ENCODE assay signal across 22 cellular contexts in the genomic region with DNA sequence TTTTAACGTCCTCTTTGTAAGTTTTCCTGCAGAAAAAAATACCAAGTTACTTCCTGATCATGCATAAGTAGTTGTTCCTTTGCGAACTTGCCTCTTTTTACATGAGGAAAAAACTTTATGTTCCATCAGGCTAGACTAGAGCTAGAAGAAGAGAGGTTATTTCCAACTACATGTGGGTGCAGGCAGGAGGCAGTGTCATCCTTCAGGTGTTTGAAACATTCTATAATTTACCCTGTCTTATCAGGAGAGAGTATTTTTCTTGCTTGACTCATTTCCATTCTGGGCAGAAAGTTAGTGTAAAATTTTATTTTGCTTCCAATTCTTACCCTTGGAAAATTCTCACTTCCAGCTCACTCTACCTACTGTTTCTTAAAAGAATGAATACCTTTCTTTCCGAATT. TPM values are rescaled to one million over a fixed set of nuclear protein-coding genes. Genes with fewer than 3 reads are reported as not detected.
A peak's percentile ranks its signal among the peaks of the same experiment; 100 is the strongest.
DNase-seq lines count a peak whose midpoint lies in the region; ATAC-seq and TF ChIP-seq lines count a peak whose summit lies in the region.
"Had no signal": no experiment of that assay in that cellular context is flagged by ENCODE, and none has a peak within 500 bp of the region (broad histone marks: within the 10 kb centered on the region; RNA-seq: fewer than 3 reads in every experiment).

No MANE protein-coding gene starts in this region.

- no peaks in the 10 kb centered on the region for H3K36me3 Mint-ChIP-seq in Caco-2 (ENCODE audit: insufficient read depth, unreplicated experiment)
- H3K36me3 Mint-ChIP-seq: naive thymus-derived CD8-positive, alpha-beta T cell had no signal

- no peaks in the 10 kb centered on the region for H3K27me3 Mint-ChIP-seq in Caco-2 (ENCODE audit: insufficient read depth, unreplicated experiment)
- H3K27me3 Mint-ChIP-seq: activated CD4-positive, alpha-beta T cell treated with anti-CD3 and anti-CD28 coated beads, Interleukin-2, amount 10 ng/mL, durations not matched to agents 24 days and 14 days; CD4-positive, alpha-beta T cell had no signal

- no peak overlapping the region for H3K27ac Mint-ChIP-seq in Caco-2 (ENCODE audit: unreplicated experiment)
- H3K27ac Mint-ChIP-seq: activated CD4-positive, alpha-beta T cell treated with anti-CD3 and anti-CD28 coated beads, Interleukin-2, amount 10 ng/mL, durations not matched to agents 24 days and 14 days; CD4-positive, alpha-beta T cell; naive thymus-derived CD8-positive, alpha-beta T cell had no signal

- no peaks in the 10 kb centered on the region for H3K27me3 ChIP-seq in MG63
- no peaks in the 10 kb centered on the region for H3K27me3 ChIP-seq in Caco-2 (replicated peaks; ENCODE audit: control insufficient read depth, insufficient read depth, low read length)
- H3K27me3 ChIP-seq: foreskin keratinocyte, pancreas had no signal

- H3K4me3 Mint-ChIP-seq in Caco-2 (ENCODE audit: unreplicated experiment), result no peak overlapping the region
- H3K4me3 Mint-ChIP-seq: activated CD4-positive, alpha-beta T cell treated with anti-CD3 and anti-CD28 coated beads, Interleukin-2, amount 10 ng/mL, durations not matched to agents 24 days and 14 days; CD4-positive, alpha-beta T cell; naive thymus-derived CD8-positive, alpha-beta T cell had no signal

- H3K9me3 Mint-ChIP-seq in Caco-2 (ENCODE audit: unreplicated experiment), result no peaks in the 10 kb centered on the region
- H3K9me3 Mint-ChIP-seq: activated CD4-positive, alpha-beta T cell treated with anti-CD3 and anti-CD28 coated beads, Interleukin-2, amount 10 ng/mL, durations not matched to agents 24 days and 14 days had no signal

- no TSS peak for BruUV-seq in Caco-2 (replicated peaks; lab: Mats Ljungman, UMichigan)

- CTCF ChIA-PET in GM10248 (lab: Yijun Ruan, JAX), result no interaction called here
- CTCF ChIA-PET in Caco-2 (lab: Charles Lee), result no interaction called here

- H3K9me3 ChIP-seq in MG63 (peaks cover 3% of the 10 kb centered on the region; the same call in 1 of the 2 replicates), Caco-2 (no peaks in the 10 kb centered on the region)
- H3K9me3 ChIP-seq: pancreas, thoracic aorta had no signal

- H3K4me1 Mint-ChIP-seq in Caco-2 (ENCODE audit: low read depth, unreplicated experiment), result no peaks in the 10 kb centered on the region
- H3K4me1 Mint-ChIP-seq: activated CD4-positive, alpha-beta T cell treated with anti-CD3 and anti-CD28 coated beads, Interleukin-2, amount 10 ng/mL, durations not matched to agents 24 days and 14 days; naive thymus-derived CD8-positive, alpha-beta T cell had no signal

- peak; percentile 3 for TF ChIP-seq CTCF in GM10248 (IDR thresholded peaks at IDR 0.05; ENCODE audit: control extremely low read depth, extremely low read depth, low read depth, missing control alignments)
- TF ChIP-seq CTCF in astrocyte of the spinal cord (IDR thresholded peaks at IDR 0.05; ENCODE audit: low read depth, low read length), result peak; percentile 11
- TF ChIP-seq CTCF in Caco-2 (IDR thresholded peaks at IDR 0.05; ENCODE audit: insufficient read depth in 1 of 2, low read depth in 1 of 2, low read length in 1 of 2, severe bottlenecking in 1 of 2, unreplicated experiment in 1 of 2), result peak in 1 of 2 experiments; percentile 8

- in situ Hi-C loops in astrocyte of the spinal cord (cut with HindIII; ENCODE audit: low sequenced_read_pairs), result no loop called here

- H3K36me3 ChIP-seq in MG63 (no peaks in the 10 kb centered on the region), Caco-2 (ENCODE audit: control insufficient read depth, insufficient read depth, low read length) (no peaks in the 10 kb centered on the region)
- H3K36me3 ChIP-seq: pancreas, thoracic aorta had no signal

- POLR2A ChIA-PET in GM10248 (lab: Yijun Ruan, JAX), result no interaction called here
- POLR2A ChIA-PET in Caco-2 (lab: Charles Lee), result no interaction called here

- H3K4me3 ChIP-seq in MG63 (no peak overlapping the region), astrocyte of the spinal cord (ENCODE audit: low read depth, low read length) (no peak overlapping the region), Caco-2 (ENCODE audit: low read depth, low read length) (no peak overlapping the region)
- H3K4me3 ChIP-seq: K562, pancreas, thoracic aorta had no signal

- DNase-seq in GM10248 (ENCODE audit: extremely low spot score) (no peak), MG63 (peak; percentile 1), astrocyte of the spinal cord (ENCODE audit: low read depth, low spot score) (no peak), left colon (no peak), Caco-2 (no peak), DMS153 treated with DMSO at 0.1 percent for 48 hours (lab: John Stamatoyannopoulos, UW; ENCODE audit: unreplicated experiment) (no peak)
- DNase-seq: activated CD4-positive, alpha-beta T cell treated with anti-CD3 and anti-CD28 coated beads, Interleukin-2, amount 10 ng/mL, durations not matched to agents 24 days and 14 days; activated CD8-positive, alpha-beta memory T cell treated with anti-CD3 and anti-CD28 coated beads, Interleukin-2, amount 50 U/mL, for 4 hours; activated gamma-delta T cell; CD4-positive, alpha-beta T cell; DMS79; foreskin keratinocyte; naive thymus-derived CD8-positive, alpha-beta T cell; NCI-H2029; NCI-H446 treated with DMSO at 0.1 percent for 48 hours; pancreas; SHP77; stimulated activated CD4-positive, alpha-beta T cell treated with anti-CD3 and anti-CD28 coated beads, Interleukin-1b, Interleukin-23, amount 100 ng/mL, for 48 hours; stimulated activated naive CD4-positive, alpha-beta T cell had no signal

- no peaks in the 10 kb centered on the region for H3K4me1 ChIP-seq in Caco-2
- H3K4me1 ChIP-seq: foreskin keratinocyte had no signal

- intact Hi-C loops in left colon (cut with DNase I, micrococcal nuclease) (no loop called here), Caco-2 (cut with micrococcal nuclease; ENCODE audit: unreplicated experiment) (no loop called here)

- ATAC-seq in left colon, result peak; percentile 56
- ATAC-seq in HG03354 (IDR thresholded peaks at IDR 0.05; ENCODE audit: poor library complexity, severe bottlenecking, unreplicated experiment), result no peak
- ATAC-seq: foreskin keratinocyte; K562; naive thymus-derived CD8-positive, alpha-beta T cell had no signal

RNA-seq across cellular contexts. Expression of a gene that starts 28.5 kb away (rescaled TPM):
- total RNA-seq in MG63 (2014; rRNA removed; shearing (Covaris generic); ENCODE audit: low replicate concordance), result 4.3 and 7.0 TPM in 2 replicates
- total RNA-seq in left colon, result 10 to 100 TPM in 1 of 2 donors, under 1 TPM in 1; 0.34 to 10.8 TPM
- total RNA-seq in Caco-2 (2022), result not detected in 2 replicates
- total RNA-seq: activated CD4-positive, alpha-beta T cell treated with anti-CD3 and anti-CD28 coated beads, Interleukin-2, amount 10 ng/mL, durations not matched to agents 24 days and 14 days; CD4-positive, alpha-beta T cell; K562; naive thymus-derived CD8-positive, alpha-beta T cell had no signal
